In genomic region chr6:158043586-158044524, GRCh38 we compare ENCODE assay signal across 12 cellular contexts.
DNase-seq lines count a peak whose midpoint lies in the region; ATAC-seq, FAIRE-seq and TF ChIP-seq lines count a peak whose summit lies in the region.
"Had no signal": no experiment of that assay in that cellular context is flagged by ENCODE, and none has a peak within 500 bp of the region (broad histone marks: within the 10 kb centered on the region; RNA-seq: fewer than 3 reads in every experiment).

No MANE protein-coding gene starts in this region.

- DNase-seq in A172 (ENCODE audit: low spot score) (peak; percentile 70), RCC 7860 (ENCODE audit: low spot score) (peak; percentile 58), Right ventricle myocardium superior (peak; percentile 72), pancreas (peak in 3 of 6 donors; percentile 37 to 48 (median 44)), Ammon's horn (ENCODE audit: low spot score) (no peak), NCI-H187 (lab: John Stamatoyannopoulos, UW) (no peak)
- no peak for DNase-seq in stimulated activated CD4-positive, alpha-beta T cell treated with anti-CD3 and anti-CD28 coated beads, Interleukin-12 subunit alpha, Interleukin-12 subunit beta, amount 100 ng/mL, for 4 hours
- no peak for DNase-seq in stimulated activated naive CD8-positive, alpha-beta T cell treated with anti-CD3 and anti-CD28 coated beads, Interleukin-15, Interleukin-2, amounts not matched to agents 100 U/mL and 50 U/mL, for 24 hours
- DNase-seq: GDM1, Karpas-422 had no signal

- H3K9me3 ChIP-seq in pancreas: no peaks in the 10 kb centered on the region
- H3K9me3 ChIP-seq: Peyer's patch had no signal

- FAIRE-seq in RCC 7860 (lab: Jason Lieb, UNC): no peak
- no peak for FAIRE-seq in pancreas (lab: Jason Lieb, UNC)
- FAIRE-seq: TTC549 had no signal

- no peak overlapping the region for H3K27ac ChIP-seq in pancreas

- peaks cover 0 to 15% (median 0%) of the 10 kb centered on the region in 3 donors for H3K4me1 ChIP-seq in pancreas

- H3K36me3 ChIP-seq in pancreas: no peaks in the 10 kb centered on the region
- H3K36me3 ChIP-seq: Peyer's patch had no signal

- H3K27me3 ChIP-seq in pancreas: no peaks in the 10 kb centered on the region
- H3K27me3 ChIP-seq: Peyer's patch had no signal

- no peak overlapping the region for H3K4me3 ChIP-seq in pancreas
- H3K4me3 ChIP-seq: Peyer's patch had no signal

- 87 to 90% methylated on average over 31 of the region's 31 CpGs for WGBS in pancreas, 2 donors

- intact Hi-C loops in Right ventricle myocardium superior (cut with DNase I): loop anchor here (5.0 kb wide), 1 partner anchor 62 kb away; the partner anchor contains the start of gene SYNJ2
- intact Hi-C loops in pancreas (cut with DNase I): no loop called here

- no peak for TF ChIP-seq CTCF in pancreas (IDR thresholded peaks at IDR 0.05)

- ATAC-seq in Right ventricle myocardium superior (ENCODE audit: poor library complexity) (peak; percentile 81), pancreas (peak; percentile 19 to 43 (median 36))
- no peak for ATAC-seq in stimulated activated naive CD8-positive, alpha-beta T cell treated with anti-CD3 and anti-CD28 coated beads, Interleukin-15, Interleukin-2, amounts not matched to agents 100 U/mL and 50 U/mL, for 24 hours

Comparison
In these comparisons a context has a peak if more than half of its experiments do, and no peak if none do; other contexts are left out.
1. DNase-seq: peak in A172 (single experiment), RCC 7860 (single experiment) and Right ventricle myocardium superior (single experiment); none in Ammon's horn (single experiment), NCI-H187 (0 of 2), stimulated activated CD4-positive, alpha-beta T cell treated with anti-CD3 and anti-CD28 coated beads, Interleukin-12 subunit alpha, Interleukin-12 subunit beta, amount 100 ng/mL, for 4 hours (single experiment) and stimulated activated naive CD8-positive, alpha-beta T cell treated with anti-CD3 and anti-CD28 coated beads, Interleukin-15, Interleukin-2, amounts not matched to agents 100 U/mL and 50 U/mL, for 24 hours (single experiment).